In genomic region chr7:116315293-116315692, GRCh38 we compare ENCODE assay signal across 13 cellular contexts.
DNase-seq lines count a peak whose midpoint lies in the region; ATAC-seq, FAIRE-seq and TF ChIP-seq lines count a peak whose summit lies in the region.
"Had no signal": no experiment of that assay in that cellular context is flagged by ENCODE, and none has a peak within 500 bp of the region (broad histone marks: within the 10 kb centered on the region; RNA-seq: fewer than 3 reads in every experiment).

No MANE protein-coding gene starts in this region.

- POLR2A ChIA-PET in A549 (lab: Yijun Ruan, JAX) = interaction anchor here (1.0 kb wide), 1 partner anchor 43 kb away, joined by 3 read pairs; no protein-coding TSS in a partner anchor

- CTCF ChIA-PET in A549 (lab: Yijun Ruan, JAX) = interaction anchor here (1.5 to 2.2 kb wide), 4 partner anchors 43 to 271 kb away, joined by 3 to 12 read pairs (median 4); no protein-coding TSS in a partner anchor

- H3K9me3 ChIP-seq in A549 (peaks cover 10% of the 10 kb centered on the region; the same call in 2 of the 3 replicates), tibial nerve (no peaks in the 10 kb centered on the region)
- H3K9me3 ChIP-seq: SJCRH30 had no signal

- ATAC-seq in A549 (peak; percentile 11 to 34; a peak in 3 of 6 replicates), GM19023 (IDR thresholded peaks at IDR 0.05; ENCODE audit: unreplicated experiment) (no peak)
- ATAC-seq: natural killer cell had no signal

- H3K36me3 ChIP-seq in tibial nerve = no peaks in the 10 kb centered on the region
- H3K36me3 ChIP-seq: SJCRH30 had no signal

- peak; percentile 23 to 55 for DNase-seq in A549 (ENCODE audit: low read depth in 1 of 2, low spot score in 1 of 2)
- peak; percentile 30 for DNase-seq in HTR-8/SVneo (ENCODE audit: insufficient read length, low spot score)
- DNase-seq in choroid plexus epithelial cell (ENCODE audit: low read depth) = peak; percentile 28
- DNase-seq in kidney glomerular epithelial cell (lab: John Stamatoyannopoulos, UW) = peak; percentile 58
- DNase-seq in middle frontal gyrus (ENCODE audit: extremely low spot score, low spot score) = no peak
- DNase-seq in tibial nerve (ENCODE audit: low spot score in 2 of 2) = no peak
- DNase-seq in activated effector memory CD4-positive, alpha-beta T cell treated with anti-CD3 and anti-CD28 coated beads, Interleukin-2, amount 50 U/mL, for 16 hours = no peak
- DNase-seq: activated naive CD4-positive, alpha-beta T cell treated with anti-CD3 and anti-CD28 coated beads, Interleukin-2, amount 50 U/mL, for 16 hours; natural killer cell; stimulated activated CD4-positive, alpha-beta T cell treated with anti-CD3 and anti-CD28 coated beads, Interleukin-2, amount 100 ng/mL, for 24 hours; stimulated activated naive CD4-positive, alpha-beta T cell treated with Interleukin-2 at 50 U/mL for 16 hours had no signal

- H3K4me3 ChIP-seq in A549 (no peak overlapping the region), choroid plexus epithelial cell (ENCODE audit: low read depth, low read length) (no peak overlapping the region), tibial nerve (no peak overlapping the region)
- H3K4me3 ChIP-seq: SJCRH30 had no signal

- no peaks in the 10 kb centered on the region for H3K27me3 ChIP-seq in tibial nerve
- H3K27me3 ChIP-seq: SJCRH30 had no signal

- peaks cover 34% of the 10 kb centered on the region for H3K4me1 ChIP-seq in A549
- H3K4me1 ChIP-seq in tibial nerve = peaks cover 0 to 26% (median 13%) of the 10 kb centered on the region in 4 donors

- H3K27ac ChIP-seq in A549 (peak overlapping the region; percentile 86 to 88), tibial nerve (peak overlapping the region in 2 of 4 donors; percentile 68 to 82)

- H3K4me2 ChIP-seq in A549 = peak overlapping the region; percentile 79

- TF ChIP-seq CTCF in A549 (IDR thresholded peaks at IDR 0.05) (no peak), choroid plexus epithelial cell (conservative IDR thresholded peaks at IDR 0.05; ENCODE audit: low read depth, low read length) (no peak), tibial nerve (IDR thresholded peaks at IDR 0.05) (no peak)

- no peak for FAIRE-seq in A549 (lab: Jason Lieb, UNC)
- FAIRE-seq in HTR-8/SVneo (lab: Jason Lieb, UNC) = no peak

- no peak for TF ChIP-seq RAD21 in A549 (conservative IDR thresholded peaks at IDR 0.05 in 1 of 2, IDR thresholded peaks at IDR 0.05 in 1 of 2)

- TF ChIP-seq POLR2A in A549 (IDR thresholded peaks at IDR 0.05; ENCODE audit: low read length) (no peak), tibial nerve (IDR thresholded peaks at IDR 0.05) (no peak)

- 48% methylated on average over 6 of the region's 6 CpGs for WGBS in A549 (ENCODE audit: missing lambda C conversion rate)
- 65 to 77% methylated on average over 6 of the region's 6 CpGs for WGBS in tibial nerve, 2 donors

- TF ChIP-seq EP300 in A549 (IDR thresholded peaks at IDR 0.05) (no peak), tibial nerve (IDR thresholded peaks at IDR 0.05) (no peak)

TF ChIP-seq in A549, 52 proteins besides CTCF, POLR2A, EP300 and RAD21:
- no peak for TF ChIP-seq RFX5 (IDR thresholded peaks at IDR 0.05)
- no peak for TF ChIP-seq GATA3 (IDR thresholded peaks at IDR 0.05; ENCODE audit: borderline replicate concordance)
- TF ChIP-seq, protein P1, sequence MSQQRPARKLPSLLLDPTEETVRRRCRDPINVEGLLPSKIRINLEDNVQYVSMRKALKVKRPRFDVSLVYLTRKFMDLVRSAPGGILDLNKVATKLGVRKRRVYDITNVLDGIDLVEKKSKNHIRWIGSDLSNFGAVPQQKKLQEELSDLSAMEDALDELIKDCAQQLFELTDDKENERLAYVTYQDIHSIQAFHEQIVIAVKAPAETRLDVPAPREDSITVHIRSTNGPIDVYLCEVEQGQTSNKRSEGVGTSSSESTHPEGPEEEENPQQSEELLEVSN (IDR thresholded peaks at IDR 0.05; ENCODE audit: borderline replicate concordance, low read depth) = no peak
- no peak for TF ChIP-seq ZNF302 (CRISPR knock-in tag; IDR thresholded peaks at IDR 0.05)
- no peak for TF ChIP-seq MYC (IDR thresholded peaks at IDR 0.05; ENCODE audit: borderline replicate concordance, low read length)
- TF ChIP-seq PHF8 (IDR thresholded peaks at IDR 0.05; ENCODE audit: borderline replicate concordance, low read depth) = no peak
- no peak for TF ChIP-seq JUNB (IDR thresholded peaks at IDR 0.05)
- TF ChIP-seq ELK1 (IDR thresholded peaks at IDR 0.05; ENCODE audit: low read depth, low read length) = no peak
- no peak for TF ChIP-seq SREBF2 (IDR thresholded peaks at IDR 0.05)
- TF ChIP-seq CEBPB (IDR thresholded peaks at IDR 0.05) = no peak
- no peak for TF ChIP-seq CHD4 (IDR thresholded peaks at IDR 0.05; ENCODE audit: borderline replicate concordance)
- TF ChIP-seq KDM5A (IDR thresholded peaks at IDR 0.05) = no peak
- TF ChIP-seq HOXB5 (CRISPR knock-in tag; IDR thresholded peaks at IDR 0.05) = no peak
- TF ChIP-seq NPAS2 (CRISPR knock-in tag; IDR thresholded peaks at IDR 0.05; ENCODE audit: borderline replicate concordance) = no peak
- TF ChIP-seq HOXA7 (CRISPR knock-in tag; IDR thresholded peaks at IDR 0.05) = no peak
- TF ChIP-seq, protein P2, sequence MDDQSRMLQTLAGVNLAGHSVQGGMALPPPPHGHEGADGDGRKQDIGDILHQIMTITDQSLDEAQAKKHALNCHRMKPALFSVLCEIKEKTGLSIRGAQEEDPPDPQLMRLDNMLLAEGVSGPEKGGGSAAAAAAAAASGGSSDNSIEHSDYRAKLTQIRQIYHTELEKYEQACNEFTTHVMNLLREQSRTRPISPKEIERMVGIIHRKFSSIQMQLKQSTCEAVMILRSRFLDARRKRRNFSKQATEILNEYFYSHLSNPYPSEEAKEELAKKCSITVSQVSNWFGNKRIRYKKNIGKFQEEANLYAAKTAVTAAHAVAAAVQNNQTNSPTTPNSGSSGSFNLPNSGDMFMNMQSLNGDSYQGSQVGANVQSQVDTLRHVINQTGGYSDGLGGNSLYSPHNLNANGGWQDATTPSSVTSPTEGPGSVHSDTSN (IDR thresholded peaks at IDR 0.05) = no peak
- no peak for TF ChIP-seq FOSL2 (IDR thresholded peaks at IDR 0.05)
- no peak; the same call in 1 of the 2 replicates for TF ChIP-seq FOSL2 (CRISPR knock-in tag; IDR thresholded peaks at IDR 0.05)
- no peak for TF ChIP-seq CBX8 (IDR thresholded peaks at IDR 0.05)
- TF ChIP-seq ZSCAN20 (CRISPR knock-in tag; IDR thresholded peaks at IDR 0.05) = no peak

Comparison
In these comparisons a context has a peak if more than half of its experiments do, and no peak if none do; other contexts are left out.
1. DNase-seq: peak in A549 (2 of 2), HTR-8/SVneo (single experiment), choroid plexus epithelial cell (single experiment) and kidney glomerular epithelial cell (single experiment); none in middle frontal gyrus (single experiment), tibial nerve (0 of 2) and activated effector memory CD4-positive, alpha-beta T cell treated with anti-CD3 and anti-CD28 coated beads, Interleukin-2, amount 50 U/mL, for 16 hours (single experiment).